In genomic region chr13:68713394-68713793, GRCh38 we compare ENCODE assay signal across 14 cellular contexts.
"Had no signal": no experiment of that assay in that cellular context is flagged by ENCODE, and none has a peak within 500 bp of the region (broad histone marks: within the 10 kb centered on the region; RNA-seq: fewer than 3 reads in every experiment).

No MANE protein-coding gene starts in this region.

- H3K36me3 Mint-ChIP-seq: activated CD8-positive, alpha-beta memory T cell treated with anti-CD3 and anti-CD28 coated beads, Interleukin-2, amount 10 ng/mL, durations not matched to agents 7 days and 5 days; activated naive CD8-positive, alpha-beta T cell had no signal

- H3K9me3 ChIP-seq: mucosa of descending colon, thoracic aorta had no signal

- H3K4me1 ChIP-seq: foreskin keratinocyte had no signal

- H3K4me3 ChIP-seq: lung, mucosa of descending colon, thoracic aorta had no signal

- H3K27ac ChIP-seq: foreskin keratinocyte, thoracic aorta had no signal

- H3K4me3 Mint-ChIP-seq: activated CD8-positive, alpha-beta memory T cell treated with anti-CD3 and anti-CD28 coated beads, Interleukin-2, amount 10 ng/mL, durations not matched to agents 7 days and 5 days; activated naive CD8-positive, alpha-beta T cell; activated T-cell treated with anti-CD3 and anti-CD28 coated beads, Interleukin-2, amount 50 U/mL, for 24 hours; natural killer cell treated with Interleukin-12 subunit alpha and Interleukin-12 subunit beta and Interleukin-15 and Interleukin-18, amount 100 ng/mL, for 72 hours; stimulated activated naive CD8-positive, alpha-beta T cell treated with anti-CD3 and anti-CD28 coated beads, Interleukin-15, amount 100 ng/mL, for 72 hours had no signal

- H3K27me3 Mint-ChIP-seq: activated CD8-positive, alpha-beta memory T cell treated with anti-CD3 and anti-CD28 coated beads, Interleukin-2, amount 10 ng/mL, durations not matched to agents 7 days and 5 days; activated naive CD8-positive, alpha-beta T cell; activated T-cell treated with anti-CD3 and anti-CD28 coated beads, Interleukin-2, amount 50 U/mL, for 24 hours; natural killer cell treated with Interleukin-12 subunit alpha and Interleukin-12 subunit beta and Interleukin-15 and Interleukin-18, amount 100 ng/mL, for 72 hours; stimulated activated naive CD8-positive, alpha-beta T cell treated with anti-CD3 and anti-CD28 coated beads, Interleukin-15, amount 100 ng/mL, for 72 hours had no signal

- H3K36me3 ChIP-seq: thoracic aorta had no signal

- H3K27ac Mint-ChIP-seq: activated CD8-positive, alpha-beta memory T cell treated with anti-CD3 and anti-CD28 coated beads, Interleukin-2, amount 10 ng/mL, durations not matched to agents 7 days and 5 days; activated naive CD8-positive, alpha-beta T cell; activated T-cell treated with anti-CD3 and anti-CD28 coated beads, Interleukin-2, amount 50 U/mL, for 24 hours; natural killer cell treated with Interleukin-12 subunit alpha and Interleukin-12 subunit beta and Interleukin-15 and Interleukin-18, amount 100 ng/mL, for 72 hours; stimulated activated naive CD8-positive, alpha-beta T cell treated with anti-CD3 and anti-CD28 coated beads, Interleukin-15, amount 100 ng/mL, for 72 hours had no signal

- H3K4me1 Mint-ChIP-seq: activated CD8-positive, alpha-beta memory T cell treated with anti-CD3 and anti-CD28 coated beads, Interleukin-2, amount 10 ng/mL, durations not matched to agents 7 days and 5 days; stimulated activated naive CD8-positive, alpha-beta T cell treated with anti-CD3 and anti-CD28 coated beads, Interleukin-15, amount 100 ng/mL, for 72 hours had no signal

- DNase-seq: activated CD4-positive, alpha-beta T cell treated with anti-CD3 and anti-CD28 coated beads, Interleukin-2, amount 50 U/mL, for 4 hours; activated CD8-positive, alpha-beta memory T cell treated with anti-CD3 and anti-CD28 coated beads, Interleukin-2, amount 10 ng/mL, durations not matched to agents 7 days and 5 days; activated effector memory CD4-positive, alpha-beta T cell treated with Interleukin-2 at 50 U/mL for 16 hours; activated T-cell treated with anti-CD3 and anti-CD28 coated beads, Interleukin-2, amount 50 U/mL, for 24 hours; foreskin keratinocyte; left cardiac atrium; mucosa of descending colon; retina; stimulated activated CD4-positive, alpha-beta T cell treated with anti-CD3 and anti-CD28 coated beads, Interleukin-4, amount 100 ng/mL, for 4 hours; stimulated activated naive CD8-positive, alpha-beta T cell treated with anti-CD3 and anti-CD28 coated beads, Interleukin-15, amount 100 ng/mL, for 72 hours had no signal

- H3K27me3 ChIP-seq: foreskin keratinocyte had no signal

- ATAC-seq: activated CD8-positive, alpha-beta memory T cell treated with anti-CD3 and anti-CD28 coated beads, Interleukin-2, amount 10 ng/mL, durations not matched to agents 7 days and 5 days; foreskin keratinocyte; left cardiac atrium; mucosa of descending colon; natural killer cell treated with Interleukin-12 subunit alpha and Interleukin-12 subunit beta and Interleukin-15 and Interleukin-18, amount 100 ng/mL, for 72 hours; stimulated activated naive CD8-positive, alpha-beta T cell treated with anti-CD3 and anti-CD28 coated beads, Interleukin-15, amount 100 ng/mL, for 72 hours had no signal
